Comparison of ENCODE assay signal across 8 cellular contexts in the genomic region with DNA sequence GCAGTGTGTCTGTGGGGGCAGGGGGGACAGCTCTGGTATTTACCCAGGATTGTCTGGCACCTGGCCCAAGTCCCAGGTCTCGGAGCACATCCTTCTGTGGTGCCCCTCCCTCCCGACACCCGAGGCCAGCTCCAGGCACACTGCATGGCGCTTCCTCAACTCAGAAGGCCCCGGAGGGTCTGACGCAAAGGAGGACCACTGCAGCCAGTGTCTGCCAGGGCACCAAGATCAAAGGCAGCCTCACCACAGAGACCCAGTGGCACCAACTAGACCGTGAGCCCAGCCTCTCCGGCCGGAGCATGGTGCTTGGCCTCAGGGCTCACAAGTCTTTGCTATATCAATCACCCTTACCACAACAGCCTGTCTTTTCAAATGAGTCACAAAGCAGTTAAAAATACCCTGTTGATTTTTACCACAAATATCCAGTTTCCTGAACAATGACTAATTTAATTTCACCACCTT.
DNase-seq lines count a peak whose midpoint lies in the region; ATAC-seq, FAIRE-seq and TF ChIP-seq lines count a peak whose summit lies in the region.

No MANE protein-coding gene starts in this region.

- 92% methylated on average over 8 of the region's 9 CpGs for WGBS in K562 (ENCODE audit: insufficient coverage, low coverage, missing lambda C conversion rate)

- TF ChIP-seq RAD21 in K562 (CRISPR knock-in tag; conservative IDR thresholded peaks at IDR 0.05 in 1 of 2, IDR thresholded peaks at IDR 0.05 in 1 of 2): no peak

- ATAC-seq in GM18498 (IDR thresholded peaks at IDR 0.05; ENCODE audit: unreplicated experiment): peak; percentile 58
- ATAC-seq in GM21526 (IDR thresholded peaks at IDR 0.05; ENCODE audit: low FRiP score, unreplicated experiment): peak; percentile 54
- no peak for ATAC-seq in K562

- H3K36me3 ChIP-seq in K562 (ENCODE audit: control insufficient read depth, insufficient read depth, low read length): peaks cover 65% of the 10 kb centered on the region; the same call in 2 of the 3 replicates

- no peak for TF ChIP-seq EP300 in K562 (IDR thresholded peaks at IDR 0.05; ENCODE audit: low read length)

- H3K27ac ChIP-seq in K562 (ENCODE audit: extremely low read depth, low read depth, low read length): no peak overlapping the region

- POLR2A ChIA-PET in K562 (lab: Yijun Ruan, JAX): no interaction called here

- no peaks in the 10 kb centered on the region for H3K9me3 ChIP-seq in K562 (replicated peaks; ENCODE audit: control insufficient read depth, insufficient read depth, low read depth, low read length)

- no TSS peak for BruUV-seq in K562 (replicated peaks; lab: Mats Ljungman, UMichigan)

- H3K4me3 ChIP-seq in K562: no peak overlapping the region

- DNase-seq in HK-2 (ENCODE audit: unreplicated experiment): peak; percentile 71
- DNase-seq in K562 (ENCODE audit: extremely low read depth in 1 of 4, low spot score in 3 of 4): no peak
- peak; percentile 40 for DNase-seq in stromal cell of bone marrow (ENCODE audit: low read depth)
- no peak for DNase-seq in DMS53 treated with DMSO at 0.1 percent for 48 hours (lab: John Stamatoyannopoulos, UW; ENCODE audit: unreplicated experiment)
- no peak for DNase-seq in superior temporal gyrus (ENCODE audit: extremely low spot score)
- DNase-seq in amniotic stem cell (lab: John Stamatoyannopoulos, UW): no peak

- 0 out of 3 replicates have a peak, but pooled peaks cover 4% of the 10 kb centered on the region for H3K79me2 ChIP-seq in K562 (ENCODE audit: control insufficient read depth, insufficient read depth, low read length)

- H3K4me1 ChIP-seq in K562 (replicated peaks in 1 of 2; ENCODE audit: control insufficient read depth in 2 of 2, insufficient read depth in 2 of 2, low read length in 2 of 2): peaks cover 0 to 7% of the 10 kb centered on the region in 2 experiments; a peak in 1 of 5 replicates

- no peak for FAIRE-seq in K562 (lab: Jason Lieb, UNC)

- H3K9me1 ChIP-seq in K562 (ENCODE audit: control insufficient read depth, insufficient read depth, low read length): no peaks in the 10 kb centered on the region

- CTCF ChIA-PET in K562 (lab: Yijun Ruan, JAX; ENCODE audit: low intra/inter-chr PET ratio): no interaction called here

- TF ChIP-seq POLR2A in K562 (conservative IDR thresholded peaks at IDR 0.05): no peak

- no peak overlapping the region for H3K9ac ChIP-seq in K562 (ENCODE audit: insufficient read depth in 1 of 2, low read depth in 2 of 2, low read length in 2 of 2)

- no peaks in the 10 kb centered on the region for H3K27me3 ChIP-seq in K562 (ENCODE audit: control insufficient read depth in 2 of 2, insufficient read depth in 2 of 2, low read length in 2 of 2)

- H3K4me2 ChIP-seq in K562 (ENCODE audit: insufficient read depth, low read length): no peak overlapping the region

- intact Hi-C loops in K562 (cut with micrococcal nuclease): no loop called here

- no peak overlapping the region for H2AFZ ChIP-seq in K562 (ENCODE audit: low read depth, low read length)

- no peak for TF ChIP-seq CTCF in K562 (IDR thresholded peaks at IDR 0.05 in 2 of 3, conservative IDR thresholded peaks at IDR 0.05 in 1 of 3; ENCODE audit: insufficient read depth in 2 of 3, low read depth in 1 of 3, low read length in 3 of 3)

- H4K20me1 ChIP-seq in K562 (replicated peaks; ENCODE audit: control insufficient read depth, insufficient read depth, low read length): 0 out of 2 replicates have a peak, but pooled peaks cover 16% of the 10 kb centered on the region

- in situ Hi-C loops in K562 (cut with MboI): no loop called here

TF ChIP-seq in K562, 482 proteins besides CTCF, POLR2A, EP300 and RAD21:
- TF ChIP-seq, protein P1, sequence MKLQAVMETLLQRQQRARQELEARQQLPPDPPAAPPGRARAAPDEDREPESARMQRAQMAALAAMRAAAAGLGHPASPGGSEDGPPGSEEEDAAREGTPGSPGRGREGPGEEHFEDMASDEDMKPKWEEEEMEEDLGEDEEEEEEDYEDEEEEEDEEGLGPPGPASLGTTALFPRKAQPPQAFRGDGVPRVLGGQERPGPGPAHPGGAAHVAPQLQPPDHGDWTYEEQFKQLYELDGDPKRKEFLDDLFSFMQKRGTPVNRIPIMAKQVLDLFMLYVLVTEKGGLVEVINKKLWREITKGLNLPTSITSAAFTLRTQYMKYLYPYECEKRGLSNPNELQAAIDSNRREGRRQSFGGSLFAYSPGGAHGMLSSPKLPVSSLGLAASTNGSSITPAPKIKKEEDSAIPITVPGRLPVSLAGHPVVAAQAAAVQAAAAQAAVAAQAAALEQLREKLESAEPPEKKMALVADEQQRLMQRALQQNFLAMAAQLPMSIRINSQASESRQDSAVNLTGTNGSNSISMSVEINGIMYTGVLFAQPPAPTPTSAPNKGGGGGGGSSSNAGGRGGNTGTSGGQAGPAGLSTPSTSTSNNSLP (IDR thresholded peaks at IDR 0.05; ENCODE audit: borderline replicate concordance, low read depth, low read length): no peak
- TF ChIP-seq RBM22 (IDR thresholded peaks at IDR 0.05; ENCODE audit: low read depth, low read length, poor library complexity, severe bottlenecking): peak; percentile 80
TF ChIP-seq in K562: peak in this region for 1.

Comparison
In these comparisons a context has a peak if more than half of its experiments do, and no peak if none do; other contexts are left out.
1. DNase-seq: peak in HK-2 (single experiment) and stromal cell of bone marrow (single experiment); none in K562 (0 of 4), DMS53 treated with DMSO at 0.1 percent for 48 hours (single experiment), superior temporal gyrus (single experiment) and amniotic stem cell (single experiment).